In the genomic region with DNA sequence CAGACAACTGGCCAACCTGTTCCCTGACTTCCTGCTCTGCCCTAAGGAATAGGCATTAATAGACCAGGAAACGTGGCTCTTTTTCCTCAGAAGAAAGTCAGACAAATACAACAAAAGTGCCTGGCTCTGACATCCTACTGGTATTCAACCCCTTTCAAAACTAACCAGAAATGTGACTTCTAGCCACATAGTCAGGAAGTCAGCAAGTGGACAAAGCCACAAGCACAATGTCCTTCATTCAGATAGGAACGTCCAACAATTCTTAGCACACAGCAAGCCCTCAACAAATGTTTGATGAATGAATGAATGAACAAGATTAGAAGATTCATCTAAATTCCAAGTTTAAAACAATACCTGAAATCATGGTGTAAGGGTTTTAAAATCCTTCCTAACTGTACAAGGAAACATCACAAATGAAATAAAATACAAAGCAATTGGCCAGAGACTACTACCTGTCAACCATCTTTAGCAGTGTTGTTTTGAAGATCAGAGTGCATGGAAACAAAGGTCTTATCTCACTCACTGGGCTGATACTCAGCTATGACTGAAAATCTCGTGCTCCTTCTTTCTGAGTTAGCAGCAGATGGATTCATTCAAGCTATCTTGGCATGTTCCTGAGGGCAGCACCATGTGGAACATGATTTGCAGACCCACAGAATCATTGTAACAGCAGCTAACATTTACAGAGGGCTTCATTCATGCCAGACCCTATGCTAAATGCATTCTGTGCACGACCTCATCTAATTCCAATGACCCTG, we compare ENCODE assay signal across 22 cellular contexts. TPM values are rescaled to one million over a fixed set of nuclear protein-coding genes. Genes with fewer than 3 reads are reported as not detected.
DNase-seq lines count a peak whose midpoint lies in the region; ATAC-seq, FAIRE-seq and TF ChIP-seq lines count a peak whose summit lies in the region.
"Had no signal": no experiment of that assay in that cellular context is flagged by ENCODE, and none has a peak within 500 bp of the region (broad histone marks: within the 10 kb centered on the region; RNA-seq: fewer than 3 reads in every experiment).

No MANE protein-coding gene starts in this region.

- peaks cover 74% of the 10 kb centered on the region for H3K36me3 Mint-ChIP-seq in brain
- peaks cover 4 to 17% of the 10 kb centered on the region in 2 donors for H3K36me3 Mint-ChIP-seq in activated T-cell treated with anti-CD3 and anti-CD28 coated beads, Interleukin-2, amount 50 U/mL, for 72 hours (ENCODE audit: insufficient read depth in 2 of 2)

- TF ChIP-seq CTCF in brain (conservative IDR thresholded peaks at IDR 0.05), result no peak
- TF ChIP-seq CTCF in left ventricle myocardium inferior (IDR thresholded peaks at IDR 0.05; ENCODE audit: borderline replicate concordance), result no peak

- peaks cover 41% of the 10 kb centered on the region for H3K4me1 Mint-ChIP-seq in brain
- peaks cover 2% of the 10 kb centered on the region for H3K4me1 Mint-ChIP-seq in activated T-cell treated with anti-CD3 and anti-CD28 coated beads, Interleukin-2, amount 50 U/mL, for 72 hours (ENCODE audit: low read depth)

- no peak for FAIRE-seq in small intestine (lab: Jason Lieb, UNC)
- FAIRE-seq: GM18507 had no signal

- H3K27ac ChIP-seq in left ventricle myocardium inferior (replicated peaks) (peak overlapping the region; percentile 82), small intestine (ENCODE audit: low read depth in 1 of 2, low read length in 1 of 2) (peak overlapping the region in 1 of 2 donors; percentile 97), aorta (ENCODE audit: low read depth in 1 of 2, low read length in 2 of 2) (no peak overlapping the region)
- H3K27ac ChIP-seq: body of pancreas had no signal

- H3K9me3 ChIP-seq in left ventricle myocardium inferior (replicated peaks) (no peaks in the 10 kb centered on the region), small intestine (ENCODE audit: control insufficient read depth, low read depth) (no peaks in the 10 kb centered on the region), aorta (ENCODE audit: control insufficient read depth, low read length) (no peaks in the 10 kb centered on the region)
- H3K9me3 ChIP-seq: body of pancreas, left lung, mucosa of descending colon had no signal

- intact Hi-C loops in left ventricle myocardium inferior (cut with micrococcal nuclease), result no loop called here
- intact Hi-C loops in aorta (cut with DNase I), result loop anchor here in 1 of 2 donors (10.0 kb wide), 1 partner anchor 165 kb away; no protein-coding TSS in a partner anchor

- no peak for ATAC-seq in GM18873 (IDR thresholded peaks at IDR 0.05; ENCODE audit: low FRiP score, unreplicated experiment)
- ATAC-seq in activated T-cell treated with anti-CD3 and anti-CD28 coated beads, Interleukin-2, amount 50 U/mL, for 72 hours (replicated peaks in 1 of 2), result no peak
- no peak for ATAC-seq in aorta (ENCODE audit: low FRiP score)
- ATAC-seq: body of pancreas, left lung, mucosa of descending colon had no signal

- no peaks in the 10 kb centered on the region for H3K27me3 ChIP-seq in left ventricle myocardium inferior (ENCODE audit: low read depth)
- H3K27me3 ChIP-seq in small intestine (ENCODE audit: control insufficient read depth in 2 of 2, insufficient read depth in 2 of 2, low read length in 2 of 2), result no peaks in the 10 kb centered on the region
- H3K27me3 ChIP-seq in aorta (ENCODE audit: control insufficient read depth in 1 of 2, insufficient read depth in 2 of 2, low read length in 1 of 2), result no peaks in the 10 kb centered on the region
- H3K27me3 ChIP-seq: body of pancreas, left lung had no signal

- no peak overlapping the region for H3K4me3 ChIP-seq in left ventricle myocardium inferior
- no peak overlapping the region for H3K4me3 ChIP-seq in small intestine (ENCODE audit: low read depth in 1 of 2, low read length in 2 of 2)
- no peak overlapping the region for H3K4me3 ChIP-seq in aorta (ENCODE audit: low read length in 2 of 2)
- H3K4me3 ChIP-seq: body of pancreas, left lung, mucosa of descending colon had no signal

- H3K27ac Mint-ChIP-seq in brain, result peak overlapping the region in 3 of 5 experiments; percentile 11 to 48 (median 29)
- no peak overlapping the region for H3K27ac Mint-ChIP-seq in activated T-cell treated with anti-CD3 and anti-CD28 coated beads, Interleukin-2, amount 50 U/mL, for 72 hours
- H3K27ac Mint-ChIP-seq: CD4-positive, alpha-beta T cell had no signal

- no peak overlapping the region for H3K4me3 Mint-ChIP-seq in brain
- H3K4me3 Mint-ChIP-seq in activated T-cell treated with anti-CD3 and anti-CD28 coated beads, Interleukin-2, amount 50 U/mL, for 72 hours, result no peak overlapping the region
- H3K4me3 Mint-ChIP-seq: CD4-positive, alpha-beta T cell; immature natural killer cell had no signal

- DNase-seq in HT-29 (ENCODE audit: low spot score) (peak; percentile 70), left ventricle myocardium inferior (no peak), small intestine (peak; percentile 43), 8988T (no peak), aorta (no peak)
- no peak for DNase-seq in activated T-cell treated with anti-CD3 and anti-CD28 coated beads, Interleukin-2, amount 50 U/mL, for 72 hours
- DNase-seq: activated CD8-positive, alpha-beta memory T cell treated with anti-CD3 and anti-CD28 coated beads, Interleukin-2, amount 50 U/mL, for 4 hours; activated effector memory CD4-positive, alpha-beta T cell treated with Interleukin-2 at 50 U/mL for 16 hours; body of pancreas; CD4-positive, alpha-beta T cell; cortex of kidney; DMS 273 treated with DMSO at 0.1 percent for 48 hours; H7; immature natural killer cell; KG1; left lung; mucosa of descending colon; NCI-H526; RPMI8226 had no signal

- H3K4me1 ChIP-seq in left ventricle myocardium inferior (peaks cover 74% of the 10 kb centered on the region), small intestine (ENCODE audit: control insufficient read depth in 2 of 2, insufficient read depth in 1 of 2, low read depth in 1 of 2, low read length in 1 of 2) (peaks cover 14 to 30% of the 10 kb centered on the region in 2 donors), aorta (ENCODE audit: control insufficient read depth in 1 of 2, insufficient read depth in 2 of 2, low read length in 2 of 2) (peaks cover 3 to 4% of the 10 kb centered on the region in 2 donors)

- H3K9me3 Mint-ChIP-seq in brain, result no peaks in the 10 kb centered on the region
- H3K9me3 Mint-ChIP-seq in activated T-cell treated with anti-CD3 and anti-CD28 coated beads, Interleukin-2, amount 50 U/mL, for 72 hours, result no peaks in the 10 kb centered on the region
- H3K9me3 Mint-ChIP-seq: CD4-positive, alpha-beta T cell; immature natural killer cell had no signal

- 46 to 59% (median 54%) methylated on average over 4 of the region's 4 CpGs for WGBS in small intestine, 3 donors
- 48 to 55% methylated on average over 4 of the region's 4 CpGs for WGBS in aorta, 2 donors

- H3K36me3 ChIP-seq in left ventricle myocardium inferior, result peaks cover 40% of the 10 kb centered on the region
- peaks cover 2 to 11% of the 10 kb centered on the region in 2 donors for H3K36me3 ChIP-seq in small intestine (ENCODE audit: control insufficient read depth in 2 of 2, insufficient read depth in 2 of 2, low read length in 2 of 2)
- H3K36me3 ChIP-seq in aorta (ENCODE audit: control insufficient read depth in 1 of 2, insufficient read depth in 2 of 2, low read length in 1 of 2), result peaks cover 2 to 9% of the 10 kb centered on the region in 2 donors

- no peaks in the 10 kb centered on the region for H3K27me3 Mint-ChIP-seq in brain
- H3K27me3 Mint-ChIP-seq in activated T-cell treated with anti-CD3 and anti-CD28 coated beads, Interleukin-2, amount 50 U/mL, for 72 hours (ENCODE audit: low read depth), result no peaks in the 10 kb centered on the region
- H3K27me3 Mint-ChIP-seq: CD4-positive, alpha-beta T cell had no signal

RNA-seq across cellular contexts. Expression of gene APPL2, which starts 16.5 kb away (rescaled TPM):
- 10.3 and 13.3 TPM in 2 replicates for total RNA-seq in HT-29 (2014; rRNA removed; shearing (Covaris generic))
- polyA plus RNA-seq in brain (ENCODE audit: insufficient read depth, low read depth, low replicate concordance), result 33.0 TPM
- 19.8 TPM for total RNA-seq in left ventricle myocardium inferior
- polyA plus RNA-seq in small intestine, result 10 to 100 TPM; 22.8 to 85.9 (median 79.6) TPM
- total RNA-seq in activated T-cell treated with anti-CD3 and anti-CD28 coated beads, Interleukin-2, amount 50 U/mL, for 72 hours, result 10 to 100 TPM; 18.9 to 19.7 TPM
- 10 to 100 TPM; 43.9 to 65.2 TPM for total RNA-seq in aorta
- 10 to 100 TPM; 15.0 to 48.8 TPM for polyA plus RNA-seq in aorta

Comparison
In these comparisons a context has a peak if more than half of its experiments do, and no peak if none do; other contexts are left out.
1. DNase-seq: peak in HT-29 (single experiment) and small intestine (single experiment); none in left ventricle myocardium inferior (single experiment), activated T-cell treated with anti-CD3 and anti-CD28 coated beads, Interleukin-2, amount 50 U/mL, for 72 hours (0 of 2), 8988T (single experiment) and aorta (0 of 2).